Comparison of ENCODE assay signal across 8 cellular contexts in the genomic region with DNA sequence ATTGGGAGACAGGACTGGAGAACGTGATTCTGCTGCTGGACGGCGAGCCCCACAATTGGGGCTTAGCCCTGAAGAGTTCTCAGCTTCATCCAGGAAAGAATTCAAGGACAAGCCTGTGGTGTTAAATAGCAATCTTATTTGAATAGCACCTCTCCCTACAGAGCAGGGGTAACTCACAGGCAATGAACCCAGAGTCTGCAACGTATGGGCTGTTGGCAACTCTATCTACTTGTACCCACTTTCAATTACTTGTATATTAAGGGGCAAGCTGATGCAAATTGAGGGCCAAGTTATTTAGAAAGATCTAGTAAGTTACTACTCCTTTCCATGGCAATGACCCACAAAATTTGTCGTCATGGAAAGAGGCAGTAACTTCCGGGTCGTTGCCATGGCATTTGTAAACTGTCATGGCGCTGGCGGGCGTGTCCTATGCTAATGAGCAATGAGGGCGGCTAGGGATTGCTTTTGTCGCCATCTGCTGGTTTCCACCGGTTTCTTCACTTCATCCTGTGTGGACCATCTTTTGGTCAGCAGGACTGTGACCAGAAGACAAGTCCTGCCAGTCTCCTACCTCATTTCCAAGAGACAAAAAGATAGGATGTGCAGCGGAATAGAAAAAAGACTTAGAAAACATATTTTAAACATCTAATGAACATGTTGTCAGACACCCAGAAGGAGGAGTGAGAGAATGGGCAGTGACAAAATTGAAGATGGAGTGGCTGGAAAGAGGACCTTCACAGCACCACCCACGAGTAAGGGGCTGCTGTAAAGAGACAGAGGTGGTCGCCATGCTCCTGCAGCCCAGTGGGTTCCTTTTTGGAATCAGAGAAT. TPM values are rescaled to one million over a fixed set of nuclear protein-coding genes. Genes with fewer than 3 reads are reported as not detected.
DNase-seq lines count a peak whose midpoint lies in the region; ATAC-seq and TF ChIP-seq lines count a peak whose summit lies in the region.

No MANE protein-coding gene starts in this region.

- no peaks in the 10 kb centered on the region for H3K36me3 Mint-ChIP-seq in activated B cell treated with CpG ODN at 0.5 μM for 24 hours (ENCODE audit: low read depth)

- H3K4me3 ChIP-seq in cardiac fibroblast (replicated peaks in 1 of 2; ENCODE audit: low read depth in 2 of 2, low read length in 2 of 2), result no peak overlapping the region

- CTCF ChIA-PET in activated B cell treated with CpG ODN at 0.5 μM for 24 hours (lab: Charles Lee), result interaction anchor here (0.6 to 6.9 kb wide), 13 partner anchors 8 to 109 kb away, joined by 3 to 105 read pairs (median 5); a partner anchor contains a TSS

- H3K4me3 Mint-ChIP-seq in activated B cell treated with CpG ODN at 0.5 μM for 24 hours, result peak overlapping the region; percentile 44

- no peaks in the 10 kb centered on the region for H3K27me3 Mint-ChIP-seq in activated B cell treated with CpG ODN at 0.5 μM for 24 hours

- TF ChIP-seq CTCF in activated B cell treated with CpG ODN at 0.5 μM for 24 hours (IDR thresholded peaks at IDR 0.05) (no peak), cardiac fibroblast (IDR thresholded peaks at IDR 0.05; ENCODE audit: low read depth, low read length) (peak; percentile 83)

- POLR2A ChIA-PET in activated B cell treated with CpG ODN at 0.5 μM for 24 hours (lab: Charles Lee), result interaction anchor here (1.0 to 1.2 kb wide), 3 partner anchors 17 to 47 kb away, joined by 4 to 6 read pairs (median 6); a partner anchor contains a TSS

- intact Hi-C loops in activated B cell treated with CpG ODN at 0.5 μM for 24 hours (cut with micrococcal nuclease), result loop anchor here (1.0 kb wide), 8 partner anchors 16 to 179 kb away; a partner anchor contains a TSS

- peak overlapping the region; percentile 91 for H3K27ac Mint-ChIP-seq in activated B cell treated with CpG ODN at 0.5 μM for 24 hours

- no peaks in the 10 kb centered on the region for H3K9me3 Mint-ChIP-seq in activated B cell treated with CpG ODN at 0.5 μM for 24 hours

- ATAC-seq in GM19025 (IDR thresholded peaks at IDR 0.05; ENCODE audit: low read depth, unreplicated experiment), result peak; percentile 90
- ATAC-seq in HG03280 (IDR thresholded peaks at IDR 0.05; ENCODE audit: unreplicated experiment), result peak; percentile 93
- peak; percentile 94 for ATAC-seq in activated B cell treated with CpG ODN at 0.5 μM for 24 hours (ENCODE audit: low read depth)

- peaks cover 29% of the 10 kb centered on the region for H3K4me1 Mint-ChIP-seq in activated B cell treated with CpG ODN at 0.5 μM for 24 hours

- DNase-seq in AG08395 (ENCODE audit: low spot score), result peak; percentile 83
- peak; percentile 79 for DNase-seq in NCI-H345 (lab: John Stamatoyannopoulos, UW)
- DNase-seq in activated B cell treated with CpG ODN at 0.5 μM for 24 hours, result peak; percentile 88
- DNase-seq in cardiac fibroblast (ENCODE audit: low read depth in 2 of 2), result peak; percentile 98
- DNase-seq in islet precursor cell, result peak; percentile 94
- DNase-seq in stimulated activated CD4-positive, alpha-beta T cell treated with anti-CD3 and anti-CD28 coated beads, Interleukin-15, amount 100 ng/mL, for 1 hour (ENCODE audit: low read depth in 1 of 2, low spot score in 1 of 2), result peak; percentile 80 to 84

RNA-seq across cellular contexts. Expression of a gene that starts 45.8 kb away (rescaled TPM):
- 60.5 and 66.0 TPM in 2 replicates for total RNA-seq in activated B cell treated with CpG ODN at 0.5 μM for 24 hours

RNA-seq across cellular contexts. Expression of a gene that starts 49.2 kb away (rescaled TPM):
- 18.7 and 20.2 TPM in 2 replicates for total RNA-seq in activated B cell treated with CpG ODN at 0.5 μM for 24 hours

RNA-seq across cellular contexts. Expression of a gene that starts 49.2 kb away (rescaled TPM):
- 19.2 and 19.7 TPM in 2 replicates for total RNA-seq in activated B cell treated with CpG ODN at 0.5 μM for 24 hours
